18 cellular contexts compared by ENCODE assay signal in genomic region chr15:51688863-51689262, GRCh38. TPM values are rescaled to one million over a fixed set of nuclear protein-coding genes. Genes with fewer than 3 reads are reported as not detected.
DNase-seq lines count a peak whose midpoint lies in the region; ATAC-seq and TF ChIP-seq lines count a peak whose summit lies in the region.
"Had no signal": no experiment of that assay in that cellular context is flagged by ENCODE, and none has a peak within 500 bp of the region (broad histone marks: within the 10 kb centered on the region; RNA-seq: fewer than 3 reads in every experiment).

No MANE protein-coding gene starts in this region.

- peaks cover 3% of the 10 kb centered on the region; the same call in 1 of the 2 replicates for H3K36me3 ChIP-seq in GM23338 (ENCODE audit: insufficient read depth)
- peaks cover 68% of the 10 kb centered on the region for H3K36me3 ChIP-seq in WERI-Rb-1
- H3K36me3 ChIP-seq: thyroid gland had no signal

- H3K9me2 ChIP-seq in GM23338 (ENCODE audit: insufficient read depth) = no peaks in the 10 kb centered on the region

- H3K27ac ChIP-seq in GM23338 (ENCODE audit: low read depth) (no peak overlapping the region), WERI-Rb-1 (no peak overlapping the region)
- H3K27ac ChIP-seq: thyroid gland had no signal

- no peak overlapping the region for H3K4me3 ChIP-seq in GM23338
- H3K4me3 ChIP-seq in WI38 (ENCODE audit: low read depth, low read length) = no peak overlapping the region
- no peak overlapping the region for H3K4me3 ChIP-seq in WERI-Rb-1 (ENCODE audit: low read depth, low read length)
- H3K4me3 ChIP-seq: thyroid gland had no signal

- no peaks in the 10 kb centered on the region for H3F3A ChIP-seq in GM23338 (replicated peaks; ENCODE audit: low read depth)

- no peaks in the 10 kb centered on the region for H3K27me3 Mint-ChIP-seq in GM23338 (ENCODE audit: insufficient read depth, low read depth, poor library complexity)

- H3K27me3 ChIP-seq in GM23338 (ENCODE audit: insufficient read depth) (no peaks in the 10 kb centered on the region), WERI-Rb-1 (ENCODE audit: insufficient read depth, low read depth, severe bottlenecking) (no peaks in the 10 kb centered on the region)
- H3K27me3 ChIP-seq: thyroid gland had no signal

- no peak overlapping the region for H3K4me3 Mint-ChIP-seq in GM23338
- H3K4me3 Mint-ChIP-seq: activated CD8-positive, alpha-beta T cell treated with anti-CD3 and anti-CD28 coated beads for 36 hours; CD4-positive, CD25-positive, alpha-beta regulatory T cell had no signal

- H3K4me1 ChIP-seq in GM23338 (ENCODE audit: insufficient read depth) = no peaks in the 10 kb centered on the region
- H3K4me1 ChIP-seq: thyroid gland had no signal

- ATAC-seq in GM23338 = peak; percentile 59
- ATAC-seq: activated CD8-positive, alpha-beta T cell treated with anti-CD3 and anti-CD28 coated beads for 36 hours had no signal

- TF ChIP-seq CTCF in GM23338 (conservative IDR thresholded peaks at IDR 0.05; ENCODE audit: low read depth in 2 of 2) = peak; percentile 12 to 16; a peak in 1 of 4 replicates
- peak; percentile 30; the same call in 1 of the 2 replicates for TF ChIP-seq CTCF in WI38 (IDR thresholded peaks at IDR 0.05; ENCODE audit: low read depth, low read length)
- TF ChIP-seq CTCF in WERI-Rb-1 (IDR thresholded peaks at IDR 0.05; ENCODE audit: low read depth, low read length) = no peak

- no peak overlapping the region for H2AFZ ChIP-seq in GM23338

- no peaks in the 10 kb centered on the region for H3K9me3 ChIP-seq in WERI-Rb-1 (ENCODE audit: severe bottlenecking)
- H3K9me3 ChIP-seq: thyroid gland had no signal

- peak; percentile 25 for DNase-seq in AG20443 (ENCODE audit: low spot score)
- DNase-seq in GM23338 (ENCODE audit: low spot score) = peak; percentile 32
- peak; percentile 5 for DNase-seq in hepatic stellate cell (ENCODE audit: low spot score)
- DNase-seq in ACHN = no peak
- no peak for DNase-seq in effector CD4-positive, alpha-beta T cell
- DNase-seq in WERI-Rb-1 = no peak
- no peak for DNase-seq in islet precursor cell
- DNase-seq: activated CD8-positive, alpha-beta T cell treated with anti-CD3 and anti-CD28 coated beads for 36 hours; anterior cingulate cortex; GF-D8; KG1; NCI-H524 treated with DMSO at 0.1 percent for 48 hours; thyroid gland had no signal

- no peak overlapping the region for H3K4me2 ChIP-seq in GM23338

- no peaks in the 10 kb centered on the region for H4K20me1 ChIP-seq in GM23338 (replicated peaks; ENCODE audit: insufficient read depth)

- H3K4me1 Mint-ChIP-seq in GM23338 = peaks cover 3% of the 10 kb centered on the region; the same call in 1 of the 3 replicates

- peaks cover 31% of the 10 kb centered on the region for H3K36me3 Mint-ChIP-seq in GM23338 (ENCODE audit: low read depth)
- H3K36me3 Mint-ChIP-seq: CD4-positive, CD25-positive, alpha-beta regulatory T cell had no signal

- in situ Hi-C loops in ACHN (cut with HindIII; ENCODE audit: low pct_ligation_motif_present, low pct_unique_long_range_greater_than_20kb, low sequenced_read_pairs) = no loop called here

- no peaks in the 10 kb centered on the region for H3K79me2 ChIP-seq in GM23338 (replicated peaks; ENCODE audit: insufficient read depth)

- no peaks in the 10 kb centered on the region for H3K9me3 Mint-ChIP-seq in GM23338
- H3K9me3 Mint-ChIP-seq: activated CD8-positive, alpha-beta T cell treated with anti-CD3 and anti-CD28 coated beads for 36 hours had no signal

- H3K27ac Mint-ChIP-seq in GM23338 = no peak overlapping the region
- H3K27ac Mint-ChIP-seq: activated CD8-positive, alpha-beta T cell treated with anti-CD3 and anti-CD28 coated beads for 36 hours; CD4-positive, CD25-positive, alpha-beta regulatory T cell had no signal

TF ChIP-seq in GM23338, 12 proteins besides CTCF, POLR2A, EP300 and RAD21 (continues in another document):
- TF ChIP-seq ZNF462 (CRISPR knock-in tag; IDR thresholded peaks at IDR 0.05) = no peak
- no peak for TF ChIP-seq ETS1 (IDR thresholded peaks at IDR 0.05)

RNA-seq across cellular contexts. Expression of gene SCG3, which starts 7.6 kb away (rescaled TPM):
- 44.2 and 46.2 TPM in 2 replicates for total RNA-seq in GM23338 (2014; rRNA removed; shearing (Covaris generic))
- polyA plus RNA-seq in GM23338 (2016; fragmentation: Nextera tagmentation; extraction: Ambion mirVana) = 83.9 and 99.5 TPM in 2 replicates
- total RNA-seq: activated CD8-positive, alpha-beta T cell treated with anti-CD3 and anti-CD28 coated beads for 36 hours; CD4-positive, CD25-positive, alpha-beta regulatory T cell; H4; pulmonary artery endothelial cell; T-helper 2 cell treated with Interferon-gamma antibody and Interleukin-4, amounts not matched to agents 100 ng/mL and 5 ng/mL, for 36 hours had no signal
- polyA plus RNA-seq: CD4-positive, CD25-positive, alpha-beta regulatory T cell had no signal

RNA-seq across cellular contexts. Expression of gene LYSMD2, which starts 48.6 kb away (rescaled TPM):
- total RNA-seq in GM23338 (2014; rRNA removed; shearing (Covaris generic)) = 5.4 and 7.2 TPM in 2 replicates
- 5.1 and 5.9 TPM in 2 replicates for polyA plus RNA-seq in GM23338 (2016; fragmentation: Nextera tagmentation; extraction: Ambion mirVana)

Comparison
In these comparisons a context has a peak if more than half of its experiments do, and no peak if none do; other contexts are left out.
1. DNase-seq: peak in AG20443 (single experiment), GM23338 (single experiment) and hepatic stellate cell (single experiment); none in ACHN (single experiment), effector CD4-positive, alpha-beta T cell (single experiment), WERI-Rb-1 (single experiment) and islet precursor cell (single experiment).